ENCODE assay signal across 8 cellular contexts in genomic region chr21:7745100-7745450, GRCh38.
DNase-seq lines count a peak whose midpoint lies in the region; ATAC-seq, FAIRE-seq and TF ChIP-seq lines count a peak whose summit lies in the region.
"Not testable (repeated sequence)": the region's sequence is repeated elsewhere in the genome, so short reads cannot be mapped to it uniquely, and the experiment has no call there.

No MANE protein-coding gene starts in this region.

- CTCF ChIA-PET in A549 (lab: Yijun Ruan, JAX) = not testable (repeated sequence)

- H3K4me3 Mint-ChIP-seq in natural killer cell = not testable (repeated sequence)

- peak; percentile 83 to 94 for ATAC-seq in A549
- ATAC-seq in GM18909 (IDR thresholded peaks at IDR 0.05; ENCODE audit: poor library complexity, unreplicated experiment) = peak; percentile 72
- peak; percentile 63 for ATAC-seq in GM21447 (IDR thresholded peaks at IDR 0.05; ENCODE audit: unreplicated experiment)
- peak; percentile 82 for ATAC-seq in HG02798 (IDR thresholded peaks at IDR 0.05; ENCODE audit: poor library complexity, unreplicated experiment)
- ATAC-seq in HG03159 (IDR thresholded peaks at IDR 0.05; ENCODE audit: unreplicated experiment) = peak; percentile 75
- peak; percentile 78 for ATAC-seq in RWPE2 (ENCODE audit: low read depth)
- ATAC-seq in esophagus mucosa = peak; percentile 78
- peak; percentile 72 to 80 (median 77) for ATAC-seq in natural killer cell

- DNase-seq in A549 (ENCODE audit: low read depth in 1 of 2, low spot score in 1 of 2); RWPE2 (ENCODE audit: low spot score); natural killer cell: not testable (repeated sequence)

- H3K9me3 Mint-ChIP-seq in natural killer cell = not testable (repeated sequence)

- intact Hi-C loops in natural killer cell (cut with micrococcal nuclease) = not testable (repeated sequence)

- H3K4me1 ChIP-seq in A549; RWPE2 (ENCODE audit: insufficient read depth, poor library complexity, severe bottlenecking): not testable (repeated sequence)

- POLR2A ChIA-PET in A549 (lab: Yijun Ruan, JAX) = not testable (repeated sequence)

- no CpG with 5 or more reads among the region's 33 CpGs for WGBS in A549 (ENCODE audit: missing lambda C conversion rate)

- TF ChIP-seq RAD21 in A549 (conservative IDR thresholded peaks at IDR 0.05 in 1 of 2, IDR thresholded peaks at IDR 0.05 in 1 of 2) = not testable (repeated sequence)

- H3K4me2 ChIP-seq in A549 = not testable (repeated sequence)

- not testable (repeated sequence) for TF ChIP-seq CTCF in A549 (IDR thresholded peaks at IDR 0.05); RWPE2 (IDR thresholded peaks at IDR 0.05; ENCODE audit: poor library complexity, severe bottlenecking); natural killer cell (IDR thresholded peaks at IDR 0.05)

- not testable (repeated sequence) for H3K27me3 Mint-ChIP-seq in natural killer cell (ENCODE audit: low read depth in 2 of 2)

- not testable (repeated sequence) for TF ChIP-seq POLR2A in A549 (IDR thresholded peaks at IDR 0.05; ENCODE audit: low read length)

- not testable (repeated sequence) for H3K36me3 Mint-ChIP-seq in natural killer cell

- not testable (repeated sequence) for H3K9me3 ChIP-seq in A549; RWPE2 (ENCODE audit: severe bottlenecking)

- H3K4me1 Mint-ChIP-seq in natural killer cell = not testable (repeated sequence)

- not testable (repeated sequence) for FAIRE-seq in A549 (lab: Jason Lieb, UNC)

- not testable (repeated sequence) for TF ChIP-seq EP300 in A549 (IDR thresholded peaks at IDR 0.05)

- not testable (repeated sequence) for H3K27me3 ChIP-seq in RWPE2 (ENCODE audit: insufficient read depth, poor library complexity, severe bottlenecking)

- H3K36me3 ChIP-seq in RWPE2 (ENCODE audit: low read depth) = not testable (repeated sequence)

- H3K27ac ChIP-seq in A549; RWPE2 (ENCODE audit: poor library complexity, severe bottlenecking): not testable (repeated sequence)

- H3K27ac Mint-ChIP-seq in natural killer cell = not testable (repeated sequence)

- H3K4me3 ChIP-seq in A549; RWPE2 (ENCODE audit: severe bottlenecking): not testable (repeated sequence)
